Comparison of ENCODE assay signal across 9 cellular contexts in genomic region chr3:32882603-32883025, GRCh38.
DNase-seq lines count a peak whose midpoint lies in the region; ATAC-seq and TF ChIP-seq lines count a peak whose summit lies in the region.
"Had no signal": no experiment of that assay in that cellular context is flagged by ENCODE, and none has a peak within 500 bp of the region (broad histone marks: within the 10 kb centered on the region; RNA-seq: fewer than 3 reads in every experiment).

No MANE protein-coding gene starts in this region.

- H3K4me3 Mint-ChIP-seq in activated naive CD8-positive, alpha-beta T cell treated with anti-CD3 and anti-CD28 coated beads for 36 hours, result no peak overlapping the region
- H3K4me3 Mint-ChIP-seq in MCF 10A (ENCODE audit: unreplicated experiment), result no peak overlapping the region

- H3K4me1 Mint-ChIP-seq in activated naive CD8-positive, alpha-beta T cell treated with anti-CD3 and anti-CD28 coated beads for 36 hours, result peaks cover 13% of the 10 kb centered on the region
- no peaks in the 10 kb centered on the region for H3K4me1 Mint-ChIP-seq in MCF 10A (ENCODE audit: insufficient read depth, unreplicated experiment)

- intact Hi-C loops in MCF 10A (cut with micrococcal nuclease), result no loop called here

- H3K27me3 Mint-ChIP-seq in activated naive CD8-positive, alpha-beta T cell treated with anti-CD3 and anti-CD28 coated beads for 36 hours, result peaks cover 5% of the 10 kb centered on the region
- no peaks in the 10 kb centered on the region for H3K27me3 Mint-ChIP-seq in MCF 10A (ENCODE audit: insufficient read depth, unreplicated experiment)

- ATAC-seq in GM18861 (IDR thresholded peaks at IDR 0.05; ENCODE audit: unreplicated experiment) (peak; percentile 75), GM21367 (IDR thresholded peaks at IDR 0.05; ENCODE audit: unreplicated experiment) (peak; percentile 96), HG03097 (IDR thresholded peaks at IDR 0.05; ENCODE audit: low FRiP score, unreplicated experiment) (peak; percentile 78)

- H3K36me3 Mint-ChIP-seq in activated naive CD8-positive, alpha-beta T cell treated with anti-CD3 and anti-CD28 coated beads for 36 hours, result no peaks in the 10 kb centered on the region
- no peaks in the 10 kb centered on the region for H3K36me3 Mint-ChIP-seq in MCF 10A (ENCODE audit: insufficient read depth, unreplicated experiment)

- no peak overlapping the region for H3K27ac Mint-ChIP-seq in activated naive CD8-positive, alpha-beta T cell treated with anti-CD3 and anti-CD28 coated beads for 36 hours
- H3K27ac Mint-ChIP-seq in MCF 10A (ENCODE audit: low read depth, unreplicated experiment), result no peak overlapping the region

- peak; percentile 4 for DNase-seq in activated naive CD8-positive, alpha-beta T cell treated with anti-CD3 and anti-CD28 coated beads for 36 hours
- no peak for DNase-seq in LoVo (ENCODE audit: low spot score)
- DNase-seq in MCF 10A (ENCODE audit: unreplicated experiment), result no peak
- no peak for DNase-seq in hypothalamus (lab: John Stamatoyannopoulos, UW)
- DNase-seq: Kasumi-1, SHP77 treated with DMSO at 0.1 percent for 48 hours had no signal

- H3K9me3 Mint-ChIP-seq in activated naive CD8-positive, alpha-beta T cell treated with anti-CD3 and anti-CD28 coated beads for 36 hours, result peaks cover 2% of the 10 kb centered on the region
- H3K9me3 Mint-ChIP-seq in MCF 10A (ENCODE audit: unreplicated experiment), result no peaks in the 10 kb centered on the region

- no TSS peak for BruUV-seq in MCF 10A (replicated peaks; lab: Mats Ljungman, UMichigan)

- CTCF ChIA-PET in MCF 10A (lab: Yijun Ruan, JAX), result interaction anchor here (0.7 to 0.9 kb wide), 2 partner anchors 8 to 65 kb away, joined by 3 read pairs; no protein-coding TSS in a partner anchor

- TF ChIP-seq CTCF in MCF 10A (IDR thresholded peaks at IDR 0.05; ENCODE audit: unreplicated experiment), result no peak

- POLR2A ChIA-PET in MCF 10A (lab: Yijun Ruan, JAX), result no interaction called here
